In the genomic region with DNA sequence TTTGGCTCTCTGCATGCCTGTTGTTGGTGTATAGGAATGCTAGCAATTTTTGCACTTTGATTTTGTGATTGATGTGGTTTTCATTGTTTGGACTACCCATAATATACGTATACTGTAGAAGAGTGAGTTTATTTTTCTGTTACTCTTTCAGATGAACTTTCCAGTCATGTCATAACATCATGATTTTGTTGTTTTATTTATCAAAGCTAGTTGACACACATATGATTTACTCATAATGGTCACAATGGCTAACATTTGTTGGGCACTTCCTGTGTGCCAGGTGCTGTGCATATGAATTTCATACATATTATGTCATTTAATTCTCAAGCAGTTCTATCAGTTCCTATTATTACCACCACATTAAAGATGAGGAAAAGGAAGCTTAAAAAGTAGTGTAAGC, we compare ENCODE assay signal across 18 cellular contexts.
DNase-seq lines count a peak whose midpoint lies in the region; ATAC-seq and TF ChIP-seq lines count a peak whose summit lies in the region.
"Had no signal": no experiment of that assay in that cellular context is flagged by ENCODE, and none has a peak within 500 bp of the region (broad histone marks: within the 10 kb centered on the region; RNA-seq: fewer than 3 reads in every experiment).

No MANE protein-coding gene starts in this region.

- ATAC-seq in HG02852 (IDR thresholded peaks at IDR 0.05; ENCODE audit: unreplicated experiment) = no peak
- ATAC-seq: A549; CD8-positive, alpha-beta T cell had no signal

- peak overlapping the region; percentile 80; the same call in 1 of the 2 replicates for H3K27ac ChIP-seq in VCaP
- H3K27ac ChIP-seq: 22Rv1; A549; BLaER1 treated with 17β-estradiol and CSF1 and Interleukin-3, amounts not matched to agents 10 nM and 100 nM; C4-2B had no signal

- DNase-seq in M059J (ENCODE audit: low read depth) (peak; percentile 40), RPMI7951 (ENCODE audit: low read depth) (peak; percentile 26), astrocyte of the hippocampus (ENCODE audit: low read depth, low spot score) (peak; percentile 49), NCI-H748 (lab: John Stamatoyannopoulos, UW; ENCODE audit: unreplicated experiment) (no peak)
- no peak for DNase-seq in activated CD4-positive, alpha-beta T cell treated with anti-CD3 and anti-CD28 coated beads for 1 hour
- DNase-seq: AML-193; Caco-2; Calu3; CD4-positive, alpha-beta T cell; CD8-positive, alpha-beta T cell; DMS79 treated with DMSO at 0.1 percent for 48 hours; GF-D8 had no signal

- TF ChIP-seq CTCF in VCaP (conservative IDR thresholded peaks at IDR 0.05) = no peak

Comparison
In these comparisons a context has a peak if more than half of its experiments do, and no peak if none do; other contexts are left out.
1. DNase-seq: peak in M059J (single experiment), RPMI7951 (single experiment) and astrocyte of the hippocampus (single experiment); none in activated CD4-positive, alpha-beta T cell treated with anti-CD3 and anti-CD28 coated beads for 1 hour (single experiment) and NCI-H748 (single experiment).